ENCODE assay signal across 13 cellular contexts in the genomic region with DNA sequence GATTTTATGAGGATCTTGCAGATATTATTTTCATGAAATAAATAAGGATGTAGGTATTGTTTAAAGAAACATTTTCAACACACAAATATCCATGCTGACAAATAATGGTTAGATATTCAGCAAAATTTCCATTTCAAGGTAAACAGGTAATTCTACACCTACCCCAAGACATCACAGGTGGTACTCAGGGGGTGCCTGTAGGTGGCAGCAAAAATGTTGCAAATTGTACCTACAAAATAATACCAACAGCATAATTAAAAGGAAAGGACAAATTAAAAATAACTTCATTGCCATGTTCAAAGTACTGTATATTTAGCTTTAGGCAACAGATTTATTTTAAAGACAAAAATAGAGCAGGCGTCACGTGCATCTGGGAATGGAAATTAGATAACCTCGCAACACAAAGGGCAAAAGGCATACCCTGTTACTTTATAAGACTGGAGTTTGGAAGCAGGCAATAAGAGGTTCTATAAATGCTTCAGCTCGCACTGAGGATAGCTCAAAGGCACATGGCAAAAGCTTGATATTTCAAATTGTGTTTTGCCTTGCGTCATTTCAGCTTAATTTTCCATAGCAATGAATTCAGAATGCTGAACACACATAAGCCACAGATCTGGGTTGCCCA.
DNase-seq lines count a peak whose midpoint lies in the region; ATAC-seq and TF ChIP-seq lines count a peak whose summit lies in the region.
"Had no signal": no experiment of that assay in that cellular context is flagged by ENCODE, and none has a peak within 500 bp of the region (broad histone marks: within the 10 kb centered on the region; RNA-seq: fewer than 3 reads in every experiment).

No MANE protein-coding gene starts in this region.

- DNase-seq in BE2C (no peak), RWPE2 (ENCODE audit: low spot score) (no peak), iPS-NIHi7 (ENCODE audit: extremely low spot score) (peak; percentile 20), GOT3 (lab: John Stamatoyannopoulos, UW) (no peak), DMS79 (lab: John Stamatoyannopoulos, UW) (no peak)
- DNase-seq in activated effector memory CD4-positive, alpha-beta T cell treated with Interleukin-2 at 50 U/mL for 16 hours = no peak
- DNase-seq: activated CD8-positive, alpha-beta memory T cell treated with anti-CD3 and anti-CD28 coated beads, Interleukin-2, amount 50 U/mL, for 4 hours; aorta; Caco-2; immature natural killer cell; stimulated activated CD4-positive, alpha-beta T cell treated with anti-CD3 and anti-CD28 coated beads, Interleukin-4, amount 100 ng/mL, for 1 hour had no signal

- H3K4me1 ChIP-seq in BE2C (no peaks in the 10 kb centered on the region), RWPE2 (ENCODE audit: insufficient read depth, poor library complexity, severe bottlenecking) (no peaks in the 10 kb centered on the region)

- no peak overlapping the region for H3K27ac ChIP-seq in RWPE2 (ENCODE audit: poor library complexity, severe bottlenecking)

- H3K27me3 ChIP-seq in BE2C (no peaks in the 10 kb centered on the region), RWPE2 (ENCODE audit: insufficient read depth, poor library complexity, severe bottlenecking) (no peaks in the 10 kb centered on the region)

- H3K4me3 ChIP-seq in BE2C (ENCODE audit: low read depth, low read length) (no peak overlapping the region), RWPE2 (ENCODE audit: severe bottlenecking) (no peak overlapping the region)

- H3K36me3 ChIP-seq in BE2C = no peaks in the 10 kb centered on the region
- no peaks in the 10 kb centered on the region for H3K36me3 ChIP-seq in RWPE2 (ENCODE audit: low read depth)

- ATAC-seq in RWPE2 (ENCODE audit: low read depth) = no peak
- ATAC-seq in GM21786 (IDR thresholded peaks at IDR 0.05; ENCODE audit: unreplicated experiment) = no peak

- H3K9me3 ChIP-seq in BE2C (no peaks in the 10 kb centered on the region), RWPE2 (ENCODE audit: severe bottlenecking) (peaks cover 2% of the 10 kb centered on the region)
- H3K9me3 ChIP-seq: Caco-2 had no signal

- peak; percentile 68 for TF ChIP-seq CTCF in BE2C (IDR thresholded peaks at IDR 0.05; ENCODE audit: low read depth, low read length)
- TF ChIP-seq CTCF in GM12873 (IDR thresholded peaks at IDR 0.05; ENCODE audit: insufficient read depth, low read depth, low read length, missing control alignments) = peak; percentile 43
- peak; percentile 48 for TF ChIP-seq CTCF in RWPE2 (IDR thresholded peaks at IDR 0.05; ENCODE audit: poor library complexity, severe bottlenecking)
